Comparison of ENCODE assay signal across 19 cellular contexts in the genomic region with DNA sequence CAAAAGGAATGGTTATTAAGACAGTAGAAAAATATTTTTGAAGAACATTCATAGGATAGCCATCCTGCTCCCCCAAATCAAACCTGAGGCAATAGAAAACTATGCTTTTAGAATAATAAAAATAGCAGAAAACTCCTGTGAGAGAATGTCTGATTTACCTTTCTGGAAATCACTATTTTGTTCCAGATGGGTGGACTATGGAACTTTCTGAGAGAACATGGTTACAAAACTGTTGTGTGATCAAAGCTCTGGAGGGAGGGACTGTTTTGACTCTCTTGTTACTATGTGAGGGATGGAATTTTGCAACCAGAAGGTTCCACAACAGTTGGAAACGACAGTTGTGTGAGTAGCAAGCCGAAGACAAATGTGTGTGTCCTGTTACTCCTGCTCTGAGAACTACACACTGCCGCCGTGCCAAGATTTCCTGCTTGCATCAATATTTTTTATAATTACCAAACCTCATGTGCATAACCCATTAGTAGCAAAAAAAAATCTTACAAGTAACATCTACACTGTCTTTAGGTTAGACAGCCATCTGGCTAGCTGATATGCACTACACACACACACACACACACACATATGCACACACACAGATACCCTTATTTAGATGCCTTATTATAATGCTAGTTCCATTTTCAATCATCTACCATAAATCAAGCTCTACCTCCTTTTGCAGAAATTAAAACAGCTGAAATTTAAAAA. TPM values are rescaled to one million over a fixed set of nuclear protein-coding genes. Genes with fewer than 3 reads are reported as not detected.
A peak's percentile ranks its signal among the peaks of the same experiment; 100 is the strongest.
DNase-seq lines count a peak whose midpoint lies in the region; ATAC-seq, FAIRE-seq and TF ChIP-seq lines count a peak whose summit lies in the region.
"Had no signal": no experiment of that assay in that cellular context is flagged by ENCODE, and none has a peak within 500 bp of the region (broad histone marks: within the 10 kb centered on the region; RNA-seq: fewer than 3 reads in every experiment).

No MANE protein-coding gene starts in this region.

- H4K20me1 ChIP-seq in keratinocyte (ENCODE audit: control insufficient read depth, extremely low read depth, insufficient read depth, low read length): no peaks in the 10 kb centered on the region
- H4K20me1 ChIP-seq: BLaER1 treated with 17β-estradiol and CSF1 and Interleukin-3, amounts not matched to agents 10 nM and 100 nM had no signal

- POLR2A ChIA-PET in CD8-positive, alpha-beta T cell (lab: Charles Lee): no interaction called here

- CTCF ChIA-PET in CD8-positive, alpha-beta T cell (lab: Charles Lee): interaction anchor here (1.2 kb wide), 2 partner anchors 10 to 29 kb away, joined by 3 to 4 read pairs; no protein-coding TSS in a partner anchor

- H3K36me3 Mint-ChIP-seq in CD8-positive, alpha-beta T cell: no peaks in the 10 kb centered on the region

- DNase-seq in GM03348 (ENCODE audit: low spot score) (peak; percentile 13), HuH-7 (ENCODE audit: low spot score) (peak; percentile 17), keratinocyte (ENCODE audit: low read depth, low spot score) (no peak), posterior vena cava (ENCODE audit: low spot score) (peak; percentile 85), NCI-H1694 treated with DMSO at 0.1 percent for 48 hours (lab: John Stamatoyannopoulos, UW) (no peak), retina (no peak)
- DNase-seq in CD8-positive, alpha-beta T cell: no peak
- DNase-seq: activated effector memory CD4-positive, alpha-beta T cell treated with Interleukin-2 at 50 U/mL for 16 hours; effector memory CD8-positive, alpha-beta T cell; hippocampal formation; NCI-H1105 treated with DMSO at 0.1 percent for 48 hours; NCI-H774; PC-9; testis had no signal

- no peaks in the 10 kb centered on the region for H3K4me1 Mint-ChIP-seq in CD8-positive, alpha-beta T cell (ENCODE audit: low read depth)

- no peak overlapping the region for H3K27ac ChIP-seq in keratinocyte (ENCODE audit: control insufficient read depth, insufficient read depth, low read length)
- H3K27ac ChIP-seq in CD8-positive, alpha-beta T cell (ENCODE audit: low read depth, low read length): no peak overlapping the region
- H3K27ac ChIP-seq: BLaER1 treated with 17β-estradiol and CSF1 and Interleukin-3, amounts not matched to agents 10 nM and 100 nM; ovary; PC-9; SJSA1; testis had no signal

- dilution Hi-C loops in keratinocyte (cut with MboI; ENCODE audit: extremely low pct_ligation_motif_present, low sequenced_read_pairs): no loop called here

- no peak overlapping the region for H3K4me2 ChIP-seq in keratinocyte (ENCODE audit: control insufficient read depth, extremely low read depth, insufficient read depth, low read depth, low read length)
- H3K4me2 ChIP-seq: BLaER1 treated with 17β-estradiol and CSF1 and Interleukin-3, amounts not matched to agents 10 nM and 100 nM; PC-9 had no signal

- no peaks in the 10 kb centered on the region for H3K27me3 Mint-ChIP-seq in CD8-positive, alpha-beta T cell (ENCODE audit: low read depth)
- H3K27me3 Mint-ChIP-seq: effector memory CD8-positive, alpha-beta T cell had no signal

- no peak for TF ChIP-seq CTCF in keratinocyte (optimal IDR thresholded peaks at IDR 0.05 in 1 of 3, IDR thresholded peaks at IDR 0.05 in 1 of 3, conservative IDR thresholded peaks at IDR 0.05 in 1 of 3; ENCODE audit: extremely low read depth in 1 of 3, insufficient read depth in 2 of 3, low read length in 3 of 3)
- no peak for TF ChIP-seq CTCF in CD8-positive, alpha-beta T cell (IDR thresholded peaks at IDR 0.05)

- H3K9ac ChIP-seq in keratinocyte (ENCODE audit: control insufficient read depth, extremely low read depth, insufficient read depth, low read length): no peak overlapping the region
- H3K9ac ChIP-seq: BLaER1 treated with 17β-estradiol and CSF1 and Interleukin-3, amounts not matched to agents 10 nM and 100 nM had no signal

- H3K9me3 Mint-ChIP-seq in CD8-positive, alpha-beta T cell: no peaks in the 10 kb centered on the region
- H3K9me3 Mint-ChIP-seq: effector memory CD8-positive, alpha-beta T cell had no signal

- H3K4me3 Mint-ChIP-seq in CD8-positive, alpha-beta T cell: no peak overlapping the region
- H3K4me3 Mint-ChIP-seq: effector memory CD8-positive, alpha-beta T cell had no signal

- no peak for FAIRE-seq in keratinocyte (lab: Jason Lieb, UNC)
- FAIRE-seq: G401.6, GM12878 had no signal

- peak overlapping the region; percentile 10 for H2AFZ ChIP-seq in keratinocyte (ENCODE audit: control insufficient read depth, low read length)

- H3K4me3 ChIP-seq in keratinocyte (ENCODE audit: control insufficient read depth in 2 of 3, extremely low read depth in 1 of 3, insufficient read depth in 2 of 3, low read depth in 1 of 3, low read length in 3 of 3): no peak overlapping the region
- no peak overlapping the region for H3K4me3 ChIP-seq in CD8-positive, alpha-beta T cell (ENCODE audit: low read depth, low read length)
- H3K4me3 ChIP-seq: BLaER1 treated with 17β-estradiol and CSF1 and Interleukin-3, amounts not matched to agents 10 nM and 100 nM; GM12878; ovary; PC-9; SJSA1; testis had no signal

- no peaks in the 10 kb centered on the region for H3K27me3 ChIP-seq in keratinocyte (ENCODE audit: control insufficient read depth, extremely low read depth, insufficient read depth, low read length)
- no peaks in the 10 kb centered on the region for H3K27me3 ChIP-seq in CD8-positive, alpha-beta T cell (ENCODE audit: insufficient read depth, low read length)
- H3K27me3 ChIP-seq: BLaER1 treated with 17β-estradiol and CSF1 and Interleukin-3, amounts not matched to agents 10 nM and 100 nM; ovary; SJSA1; testis had no signal

- no peaks in the 10 kb centered on the region for H3K9me1 ChIP-seq in keratinocyte (ENCODE audit: control insufficient read depth, extremely low read depth, insufficient read depth, low read length)

- ATAC-seq in CD8-positive, alpha-beta T cell: no peak
- ATAC-seq: effector memory CD8-positive, alpha-beta T cell; GM12878 had no signal

- intact Hi-C loops in posterior vena cava (cut with DNase I): no loop called here
- intact Hi-C loops in CD8-positive, alpha-beta T cell (cut with DNase I, micrococcal nuclease): no loop called here

- no peaks in the 10 kb centered on the region for H3K4me1 ChIP-seq in keratinocyte (ENCODE audit: control insufficient read depth, extremely low read depth, insufficient read depth, low read length)
- no peaks in the 10 kb centered on the region for H3K4me1 ChIP-seq in CD8-positive, alpha-beta T cell (ENCODE audit: insufficient read depth, low read length)
- H3K4me1 ChIP-seq: BLaER1 treated with 17β-estradiol and CSF1 and Interleukin-3, amounts not matched to agents 10 nM and 100 nM; SJSA1; testis had no signal

- H3K36me3 ChIP-seq in keratinocyte (ENCODE audit: control insufficient read depth in 2 of 2, extremely low read depth in 1 of 2, insufficient read depth in 2 of 2, low read length in 2 of 2): no peaks in the 10 kb centered on the region
- H3K36me3 ChIP-seq in CD8-positive, alpha-beta T cell (ENCODE audit: insufficient read depth, low read length): no peaks in the 10 kb centered on the region
- H3K36me3 ChIP-seq: BLaER1 treated with 17β-estradiol and CSF1 and Interleukin-3, amounts not matched to agents 10 nM and 100 nM; ovary; SJSA1 had no signal

- H3K79me2 ChIP-seq in keratinocyte (ENCODE audit: control insufficient read depth, insufficient read depth, low read length): no peaks in the 10 kb centered on the region

- H3K27ac Mint-ChIP-seq in CD8-positive, alpha-beta T cell: no peak overlapping the region
- H3K27ac Mint-ChIP-seq: effector memory CD8-positive, alpha-beta T cell had no signal

- no peaks in the 10 kb centered on the region for H3K9me3 ChIP-seq in keratinocyte (ENCODE audit: control insufficient read depth, low read depth, low read length)
- no peaks in the 10 kb centered on the region for H3K9me3 ChIP-seq in CD8-positive, alpha-beta T cell (ENCODE audit: low read length)
- H3K9me3 ChIP-seq: BLaER1 treated with 17β-estradiol and CSF1 and Interleukin-3, amounts not matched to agents 10 nM and 100 nM; ovary; SJSA1; testis had no signal

RNA-seq across cellular contexts. Expression of gene HIVEP1, which starts 11.0 kb away (rescaled TPM):
- 13.7 to 18.9 TPM (median 18.8 TPM) in 3 replicates for polyA plus RNA-seq in keratinocyte
- 27.1 TPM for polyA plus RNA-seq in keratinocyte (2011; ENCODE audit: low read depth)
- polyA plus RNA-seq in keratinocyte (2011; cell fraction: cytosol; rRNA removed): 10.4 and 13.9 TPM in 2 replicates
- 38.9 and 42.7 TPM in 2 replicates for polyA plus RNA-seq in keratinocyte (2011; cell fraction: nucleus; rRNA removed)
- polyA plus RNA-seq in keratinocyte (2012; ENCODE audit: low replicate concordance): 11.4 and 16.2 TPM in 2 replicates
- 30.9 to 53.7 TPM (median 48.9 TPM) in 3 replicates for polyA minus RNA-seq in keratinocyte
- 17.1 TPM for polyA minus RNA-seq in keratinocyte (2011; cell fraction: cytosol; rRNA and poly(A)+ RNA removed)
- 47.5 and 78.3 TPM in 2 replicates for polyA minus RNA-seq in keratinocyte (2011; cell fraction: nucleus; rRNA and poly(A)+ RNA removed)
- total RNA-seq in posterior vena cava: 10 to 100 TPM; 29.0 to 35.2 TPM
- total RNA-seq in CD8-positive, alpha-beta T cell: 10 to 100 TPM; 72.7 to 79.4 TPM

Comparison
In these comparisons a context has a peak if more than half of its experiments do, and no peak if none do; other contexts are left out.
1. DNase-seq: peak in GM03348 (single experiment), HuH-7 (single experiment) and posterior vena cava (single experiment); none in keratinocyte (single experiment), NCI-H1694 treated with DMSO at 0.1 percent for 48 hours (single experiment), retina (single experiment) and CD8-positive, alpha-beta T cell (0 of 7).